In genomic region chr14:29738056-29738455, GRCh38 we compare ENCODE assay signal across 31 cellular contexts.
"Had no signal": no experiment of that assay in that cellular context is flagged by ENCODE, and none has a peak within 500 bp of the region (broad histone marks: within the 10 kb centered on the region; RNA-seq: fewer than 3 reads in every experiment).

No MANE protein-coding gene starts in this region.

- H3K4me3 Mint-ChIP-seq: activated CD4-positive, alpha-beta T cell treated with anti-CD3 and anti-CD28 coated beads for 36 hours; activated CD4-positive, alpha-beta T cell treated with anti-CD3 and anti-CD28 coated beads, Interleukin-2, amount 10 ng/mL, durations not matched to agents 7 days and 5 days; activated CD8-positive, alpha-beta T cell treated with anti-CD3 and anti-CD28 coated beads, Interleukin-2, amount 10 ng/mL, durations not matched to agents 7 days and 5 days; activated naive CD8-positive, alpha-beta T cell treated with anti-CD3 and anti-CD28 coated beads for 36 hours; activated T-cell treated with anti-CD3 and anti-CD28 coated beads, Interleukin-2, amount 50 U/mL, for 4 hours; activated T-helper 1 cell treated with anti-CD3 and anti-CD28 coated beads, Interleukin-12 subunit alpha, Interleukin-12 subunit beta, Interleukin-2, Interleukin-4 antibody, amounts not matched to agents 30 ng/mL and 10 ng/mL and 1 ng/mL, durations not matched to agents 14 hours and 24 hours and 36 hours; IgD-negative memory B cell had no signal

- H3K36me3 ChIP-seq: brain microvascular endothelial cell, MG63, WERI-Rb-1 had no signal

- H3K27me3 Mint-ChIP-seq: activated CD4-positive, alpha-beta T cell treated with anti-CD3 and anti-CD28 coated beads for 36 hours; activated CD4-positive, alpha-beta T cell treated with anti-CD3 and anti-CD28 coated beads, Interleukin-2, amount 10 ng/mL, durations not matched to agents 7 days and 5 days; activated naive CD8-positive, alpha-beta T cell treated with anti-CD3 and anti-CD28 coated beads for 36 hours had no signal

- H3K9me3 ChIP-seq: MG63 had no signal

- H3K4me1 Mint-ChIP-seq: activated CD4-positive, alpha-beta T cell treated with anti-CD3 and anti-CD28 coated beads for 36 hours; activated CD4-positive, alpha-beta T cell treated with anti-CD3 and anti-CD28 coated beads, Interleukin-2, amount 10 ng/mL, durations not matched to agents 7 days and 5 days; activated naive CD8-positive, alpha-beta T cell treated with anti-CD3 and anti-CD28 coated beads for 36 hours had no signal

- H3K36me3 Mint-ChIP-seq: activated naive CD8-positive, alpha-beta T cell treated with anti-CD3 and anti-CD28 coated beads for 36 hours had no signal

- DNase-seq: activated CD4-positive, alpha-beta T cell treated with anti-CD3 and anti-CD28 coated beads for 36 hours; activated CD4-positive, alpha-beta T cell treated with anti-CD3 and anti-CD28 coated beads, Interleukin-2, amount 10 ng/mL, durations not matched to agents 7 days and 5 days; activated CD4-positive, alpha-beta T cell treated with anti-CD3 and anti-CD28 coated beads, Interleukin-2, amount 50 U/mL, for 48 hours; activated CD8-positive, alpha-beta T cell treated with anti-CD3 and anti-CD28 coated beads, Interleukin-2, amount 10 ng/mL, durations not matched to agents 7 days and 5 days; activated gamma-delta T cell treated with Interleukin-2 at 50 U/mL for 16 hours; activated naive CD4-positive, alpha-beta T cell treated with anti-CD3 and anti-CD28 coated beads, Interleukin-2, amount 50 U/mL, for 16 hours; activated naive CD8-positive, alpha-beta T cell treated with anti-CD3 and anti-CD28 coated beads for 36 hours; activated T-cell treated with anti-CD3 and anti-CD28 coated beads, Interleukin-2, amount 50 U/mL, for 4 hours; amniotic stem cell; aorta; brain microvascular endothelial cell; central memory CD4-positive, alpha-beta T cell; Kasumi-1; KBM-7; MG63; MV-4-11; NCI-H1092; NCI-H1436 treated with DMSO at 0.1 percent for 48 hours; NCI-H1694 treated with DMSO at 0.1 percent for 48 hours; NCI-H2081; NCI-H2171 treated with DMSO at 0.1 percent for 48 hours; NCI-H2227 treated with DMSO at 0.1 percent for 48 hours; NCI-H446; NCI-H510A treated with DMSO at 0.1 percent for 48 hours; NCI-H526 treated with DMSO at 0.1 percent for 48 hours; NCI-H82; Right ventricle myocardium superior; T1000; WERI-Rb-1 had no signal

- H3K27ac ChIP-seq: brain microvascular endothelial cell, WERI-Rb-1 had no signal

- H3K9me3 Mint-ChIP-seq: activated T-cell treated with anti-CD3 and anti-CD28 coated beads, Interleukin-2, amount 50 U/mL, for 4 hours had no signal

- ATAC-seq: activated CD4-positive, alpha-beta T cell treated with anti-CD3 and anti-CD28 coated beads for 36 hours; activated CD8-positive, alpha-beta T cell treated with anti-CD3 and anti-CD28 coated beads, Interleukin-2, amount 10 ng/mL, durations not matched to agents 7 days and 5 days; activated T-cell treated with anti-CD3 and anti-CD28 coated beads, Interleukin-2, amount 50 U/mL, for 4 hours had no signal

- H3K27me3 ChIP-seq: brain microvascular endothelial cell, MG63 had no signal

- H3K27ac Mint-ChIP-seq: activated CD4-positive, alpha-beta T cell treated with anti-CD3 and anti-CD28 coated beads for 36 hours; activated CD4-positive, alpha-beta T cell treated with anti-CD3 and anti-CD28 coated beads, Interleukin-2, amount 10 ng/mL, durations not matched to agents 7 days and 5 days; activated CD8-positive, alpha-beta T cell treated with anti-CD3 and anti-CD28 coated beads, Interleukin-2, amount 10 ng/mL, durations not matched to agents 7 days and 5 days; activated naive CD8-positive, alpha-beta T cell treated with anti-CD3 and anti-CD28 coated beads for 36 hours; activated T-helper 1 cell treated with anti-CD3 and anti-CD28 coated beads, Interleukin-12 subunit alpha, Interleukin-12 subunit beta, Interleukin-2, Interleukin-4 antibody, amounts not matched to agents 30 ng/mL and 10 ng/mL and 1 ng/mL, durations not matched to agents 14 hours and 24 hours and 36 hours; IgD-negative memory B cell had no signal

- H3K4me3 ChIP-seq: MG63 had no signal
